In genomic region chr2:201754683-201755415, GRCh38 we compare ENCODE assay signal across 1 cellular context.
TF ChIP-seq lines count a peak whose summit lies in the region.

No MANE protein-coding gene starts in this region.

TF ChIP-seq in IMR-90, 13 proteins besides CTCF, POLR2A, EP300 and RAD21 (continued from another document):
- TF ChIP-seq ELK1 (IDR thresholded peaks at IDR 0.05; ENCODE audit: borderline replicate concordance, low read depth, low read length) (no peak), MXI1 (IDR thresholded peaks at IDR 0.05; ENCODE audit: borderline replicate concordance, low read depth, low read length) (no peak), BHLHE40 (IDR thresholded peaks at IDR 0.05; ENCODE audit: low read depth, low read length) (no peak), RFX5 (IDR thresholded peaks at IDR 0.05; ENCODE audit: low read depth, low read length) (no peak)
- TF ChIP-seq, protein P1, sequence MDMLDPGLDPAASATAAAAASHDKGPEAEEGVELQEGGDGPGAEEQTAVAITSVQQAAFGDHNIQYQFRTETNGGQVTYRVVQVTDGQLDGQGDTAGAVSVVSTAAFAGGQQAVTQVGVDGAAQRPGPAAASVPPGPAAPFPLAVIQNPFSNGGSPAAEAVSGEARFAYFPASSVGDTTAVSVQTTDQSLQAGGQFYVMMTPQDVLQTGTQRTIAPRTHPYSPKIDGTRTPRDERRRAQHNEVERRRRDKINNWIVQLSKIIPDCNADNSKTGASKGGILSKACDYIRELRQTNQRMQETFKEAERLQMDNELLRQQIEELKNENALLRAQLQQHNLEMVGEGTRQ (IDR thresholded peaks at IDR 0.05; ENCODE audit: low read depth, low read length), result no peak
